Comparison of ENCODE assay signal across 5 cellular contexts in genomic region chr1:37532418-37533156, GRCh38. TPM values are rescaled to one million over a fixed set of nuclear protein-coding genes. Genes with fewer than 3 reads are reported as not detected.
"Had no signal": no experiment of that assay in that cellular context is flagged by ENCODE, and none has a peak within 500 bp of the region (broad histone marks: within the 10 kb centered on the region; RNA-seq: fewer than 3 reads in every experiment).

No MANE protein-coding gene starts in this region.

RNA-seq across cellular contexts. Expression of gene DNALI1, which starts 24.2 kb away (rescaled TPM):
- total RNA-seq: MCF 10A, OCI-LY7, PC-3, SK-MEL-5 had no signal
- polyA plus RNA-seq: IgD-negative memory B cell had no signal
